In the genomic region with DNA sequence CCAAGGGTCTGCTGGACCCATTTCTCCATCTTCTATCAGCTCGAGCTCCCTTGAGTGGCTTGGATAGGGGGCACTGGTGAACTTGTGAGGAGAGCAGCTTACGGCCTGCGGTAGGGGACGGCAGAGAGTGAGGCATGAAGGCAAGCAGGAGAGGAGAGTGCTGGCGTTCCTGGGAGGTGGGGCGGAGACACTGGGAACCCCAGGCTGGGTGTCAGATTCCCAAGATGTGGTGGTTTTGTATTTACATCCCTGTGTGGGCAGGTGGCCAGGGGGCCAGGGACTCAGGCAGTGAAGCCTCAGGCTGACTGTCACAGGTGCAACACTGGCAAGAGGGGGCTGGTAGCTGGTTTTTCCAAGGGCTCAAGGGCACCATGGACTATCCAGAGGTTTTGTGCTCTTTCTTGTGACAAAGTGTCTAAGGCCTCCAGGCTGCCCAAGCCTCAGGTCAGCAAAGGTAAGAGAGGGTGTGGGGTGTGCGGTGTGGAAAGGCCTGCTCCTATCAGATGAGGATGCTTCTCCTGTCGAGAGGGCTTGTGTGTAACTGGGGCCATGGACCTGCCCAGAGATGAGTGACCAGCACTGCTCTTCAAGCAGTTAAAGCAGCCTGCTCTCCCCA, we compare ENCODE assay signal across 18 cellular contexts. TPM values are rescaled to one million over a fixed set of nuclear protein-coding genes. Genes with fewer than 3 reads are reported as not detected.
"Had no signal": no experiment of that assay in that cellular context is flagged by ENCODE, and none has a peak within 500 bp of the region (broad histone marks: within the 10 kb centered on the region; RNA-seq: fewer than 3 reads in every experiment).

No MANE protein-coding gene starts in this region.

- H3K9me3 ChIP-seq: breast epithelium, lower lobe of right lung, neutrophil, vagina had no signal

- H3K27ac ChIP-seq: breast epithelium, lower lobe of right lung, neutrophil, vagina, WERI-Rb-1 had no signal

- H3K27me3 ChIP-seq: breast epithelium, dorsolateral prefrontal cortex, neutrophil, vagina had no signal

- ATAC-seq: activated CD8-positive, alpha-beta T cell treated with anti-CD3 and anti-CD28 coated beads for 36 hours; activated T-cell treated with anti-CD3 and anti-CD28 coated beads, Interleukin-2, amount 50 U/mL, for 72 hours; esophagus mucosa; lower lobe of right lung; right cardiac atrium had no signal

- H3K4me1 ChIP-seq: breast epithelium, lower lobe of right lung had no signal

- H3K4me3 ChIP-seq: breast epithelium, dorsolateral prefrontal cortex, lower lobe of right lung, vagina had no signal

- H3K36me3 ChIP-seq: breast epithelium, lower lobe of right lung, neutrophil, vagina, WERI-Rb-1 had no signal

- DNase-seq: activated CD4-positive, alpha-beta T cell treated with anti-CD3 and anti-CD28 coated beads for 4 hours; activated CD8-positive, alpha-beta memory T cell treated with anti-CD3 and anti-CD28 coated beads, Interleukin-2, amount 50 U/mL, for 4 hours; activated CD8-positive, alpha-beta T cell treated with anti-CD3 and anti-CD28 coated beads for 36 hours; activated gamma-delta T cell treated with Interleukin-2 at 50 U/mL for 16 hours; activated naive CD8-positive, alpha-beta T cell treated with anti-CD3 and anti-CD28 coated beads, Interleukin-2, amount 10 ng/mL, durations not matched to agents 7 days and 5 days; activated T-cell treated with anti-CD3 and anti-CD28 coated beads, Interleukin-2, amount 50 U/mL, for 72 hours; aorta; dorsolateral prefrontal cortex; hippocampal formation; lower lobe of right lung; naive B cell; right cardiac atrium; small intestine; WERI-Rb-1 had no signal

RNA-seq across cellular contexts. Expression of a gene that starts 45.1 kb away (rescaled TPM):
- total RNA-seq: activated CD8-positive, alpha-beta T cell treated with anti-CD3 and anti-CD28 coated beads for 36 hours; activated naive CD8-positive, alpha-beta T cell treated with anti-CD3 and anti-CD28 coated beads, Interleukin-2, amount 10 ng/mL, durations not matched to agents 7 days and 5 days had no signal
